In genomic region chr11:19382131-19382611, GRCh38 we compare ENCODE assay signal across 20 cellular contexts.
A peak's percentile ranks its signal among the peaks of the same experiment; 100 is the strongest.
DNase-seq lines count a peak whose midpoint lies in the region; FAIRE-seq lines count a peak whose summit lies in the region.
"Had no signal": no experiment of that assay in that cellular context is flagged by ENCODE, and none has a peak within 500 bp of the region (broad histone marks: within the 10 kb centered on the region; RNA-seq: fewer than 3 reads in every experiment).

No MANE protein-coding gene starts in this region.

- H3K9ac ChIP-seq in adipocyte (ENCODE audit: low read length), result peak overlapping the region; percentile 39

- peaks cover 56% of the 10 kb centered on the region for H3K4me1 ChIP-seq in adipocyte (ENCODE audit: control insufficient read depth, insufficient read depth, low read length)
- peaks cover 37% of the 10 kb centered on the region for H3K4me1 ChIP-seq in neuron (ENCODE audit: insufficient read depth, low read length)

- no peak overlapping the region for H2AFZ ChIP-seq in neuron (ENCODE audit: low read depth, low read length)

- in situ Hi-C loops in G401 (cut with HindIII; ENCODE audit: low sequenced_read_pairs), result no loop called here

- H3K27me3 ChIP-seq in adipocyte (replicated peaks; ENCODE audit: control insufficient read depth, insufficient read depth, low read length) (no peaks in the 10 kb centered on the region), neuron (ENCODE audit: insufficient read depth, low read length) (no peaks in the 10 kb centered on the region)
- H3K27me3 ChIP-seq: right lobe of liver, SJSA1 had no signal

- no peak overlapping the region for H3K4me3 ChIP-seq in adipocyte (ENCODE audit: low read length)
- H3K4me3 ChIP-seq in neuron (ENCODE audit: low read length), result peak overlapping the region; percentile 29
- H3K4me3 ChIP-seq: right lobe of liver, SJSA1 had no signal

- DNase-seq in G401 (ENCODE audit: low spot score) (peak; percentile 1), adipocyte (ENCODE audit: low read depth) (no peak), globus pallidus (ENCODE audit: low spot score) (peak; percentile 50), frontal cortex (ENCODE audit: low spot score in 2 of 2) (no peak), mesenteric fat pad (ENCODE audit: low spot score) (no peak), NCI-H510A treated with DMSO at 0.1 percent for 48 hours (lab: John Stamatoyannopoulos, UW) (no peak), SIG-M5 (lab: John Stamatoyannopoulos, UW) (no peak)
- DNase-seq: activated CD4-positive, CD25-positive, alpha-beta regulatory T cell; activated CD8-positive, alpha-beta memory T cell treated with anti-CD3 and anti-CD28 coated beads, Interleukin-2, amount 10 ng/mL, durations not matched to agents 7 days and 5 days; activated effector memory CD4-positive, alpha-beta T cell treated with anti-CD3 and anti-CD28 coated beads, Interleukin-2, amount 50 U/mL, for 16 hours; CD8-positive, alpha-beta memory T cell; Kasumi-1; NCI-H226; nephron progenitor cell; right lobe of liver; stimulated activated CD4-positive, alpha-beta T cell treated with anti-CD3 and anti-CD28 coated beads, Interleukin-1b, Interleukin-23, amount 100 ng/mL, for 48 hours had no signal

- no peak for FAIRE-seq in frontal cortex (lab: Jason Lieb, UNC)
- FAIRE-seq: GM19239, HTR-8/SVneo had no signal

- peaks cover 9% of the 10 kb centered on the region for H3K36me3 ChIP-seq in adipocyte (ENCODE audit: control insufficient read depth, insufficient read depth, low read length, severe bottlenecking)
- H3K36me3 ChIP-seq in neuron (ENCODE audit: insufficient read depth, low read length), result no peaks in the 10 kb centered on the region
- H3K36me3 ChIP-seq: right lobe of liver, SJSA1 had no signal

- no peaks in the 10 kb centered on the region for H3K9me3 ChIP-seq in adipocyte (ENCODE audit: control insufficient read depth, low read length)
- no peaks in the 10 kb centered on the region for H3K9me3 ChIP-seq in neuron (ENCODE audit: low read length)
- H3K9me3 ChIP-seq: right lobe of liver, SJSA1 had no signal

Comparison
In these comparisons a context has a peak if more than half of its experiments do, and no peak if none do; other contexts are left out.
1. DNase-seq: peak in G401 (single experiment) and globus pallidus (single experiment); none in adipocyte (single experiment), frontal cortex (0 of 2), mesenteric fat pad (single experiment), NCI-H510A treated with DMSO at 0.1 percent for 48 hours (single experiment) and SIG-M5 (single experiment).